ENCODE assay signal across 8 cellular contexts in genomic region chr7:1669954-1670893, GRCh38. TPM values are rescaled to one million over a fixed set of nuclear protein-coding genes. Genes with fewer than 3 reads are reported as not detected.
DNase-seq lines count a peak whose midpoint lies in the region; ATAC-seq lines count a peak whose summit lies in the region.

Gene ELFN1 (plus strand): TSS chr7:1670277. CDS start chr7:1744597, 74,320 bp downstream.

- ATAC-seq in activated T-helper 17 cell treated with anti-CD3 and anti-CD28 coated beads, Interleukin-2, amount 50 U/mL, for 72 hours (replicated peaks): no peak
- no peak for ATAC-seq in GM19023 (IDR thresholded peaks at IDR 0.05; ENCODE audit: unreplicated experiment)

- no peak within 1 kb of the TSS for H3K4me3 Mint-ChIP-seq in activated T-cell treated with anti-CD3 and anti-CD28 coated beads, Interleukin-2, amount 50 U/mL, for 24 hours
- peak within 1 kb of the TSS; percentile 42 for H3K4me3 Mint-ChIP-seq in activated T-helper 17 cell treated with anti-CD3 and anti-CD28 coated beads, Interleukin-2, amount 50 U/mL, for 72 hours
- H3K4me3 Mint-ChIP-seq in immature natural killer cell: peak within 1 kb of the TSS in 4 of 5 donors; percentile 57 to 70 (median 62)

- H3K36me3 Mint-ChIP-seq in activated T-cell treated with anti-CD3 and anti-CD28 coated beads, Interleukin-2, amount 50 U/mL, for 24 hours (ENCODE audit: low read depth): no peaks in the 10 kb centered on the region
- H3K36me3 Mint-ChIP-seq in activated T-helper 17 cell treated with anti-CD3 and anti-CD28 coated beads, Interleukin-2, amount 50 U/mL, for 72 hours (ENCODE audit: low read depth): no peaks in the 10 kb centered on the region
- H3K36me3 Mint-ChIP-seq in immature natural killer cell: no peaks in the 10 kb centered on the region

- peak; percentile 35 for DNase-seq in activated T-cell treated with anti-CD3 and anti-CD28 coated beads, Interleukin-2, amount 50 U/mL, for 24 hours
- no peak for DNase-seq in activated T-cell treated with anti-CD3 and anti-CD28 coated beads, Interleukin-2, amount 50 U/mL, for 48 hours
- no peak for DNase-seq in immature natural killer cell
- DNase-seq in ureter (ENCODE audit: low spot score): peak; percentile 42
- no peak for DNase-seq in NCI-H1436 (lab: John Stamatoyannopoulos, UW)
- DNase-seq in HK-2 (ENCODE audit: unreplicated experiment): no peak

- peaks cover 47% of the 10 kb centered on the region for H3K27me3 Mint-ChIP-seq in activated T-cell treated with anti-CD3 and anti-CD28 coated beads, Interleukin-2, amount 50 U/mL, for 24 hours
- H3K27me3 Mint-ChIP-seq in activated T-helper 17 cell treated with anti-CD3 and anti-CD28 coated beads, Interleukin-2, amount 50 U/mL, for 72 hours: peaks cover 10% of the 10 kb centered on the region
- peaks cover 6 to 13% (median 11%) of the 10 kb centered on the region in 3 donors for H3K27me3 Mint-ChIP-seq in immature natural killer cell (ENCODE audit: low read depth in 3 of 3)

- H3K4me1 Mint-ChIP-seq in activated T-cell treated with anti-CD3 and anti-CD28 coated beads, Interleukin-2, amount 50 U/mL, for 24 hours (ENCODE audit: low read depth): peaks cover 12% of the 10 kb centered on the region
- peaks cover 5% of the 10 kb centered on the region for H3K4me1 Mint-ChIP-seq in activated T-helper 17 cell treated with anti-CD3 and anti-CD28 coated beads, Interleukin-2, amount 50 U/mL, for 72 hours
- peaks cover 6 to 12% of the 10 kb centered on the region in 2 donors for H3K4me1 Mint-ChIP-seq in immature natural killer cell

- no peaks in the 10 kb centered on the region for H3K9me3 Mint-ChIP-seq in activated T-cell treated with anti-CD3 and anti-CD28 coated beads, Interleukin-2, amount 50 U/mL, for 24 hours
- no peaks in the 10 kb centered on the region for H3K9me3 Mint-ChIP-seq in activated T-helper 17 cell treated with anti-CD3 and anti-CD28 coated beads, Interleukin-2, amount 50 U/mL, for 72 hours
- no peaks in the 10 kb centered on the region for H3K9me3 Mint-ChIP-seq in immature natural killer cell

- H3K27ac Mint-ChIP-seq in activated T-cell treated with anti-CD3 and anti-CD28 coated beads, Interleukin-2, amount 50 U/mL, for 24 hours: no peak within 1 kb of the TSS
- H3K27ac Mint-ChIP-seq in activated T-helper 17 cell treated with anti-CD3 and anti-CD28 coated beads, Interleukin-2, amount 50 U/mL, for 72 hours: no peak within 1 kb of the TSS
- no peak within 1 kb of the TSS for H3K27ac Mint-ChIP-seq in immature natural killer cell

RNA-seq across cellular contexts. Expression of gene ELFN1, which starts in this region (rescaled TPM):
- under 1 TPM; 0.06 to 0.19 TPM for total RNA-seq in activated T-helper 17 cell treated with anti-CD3 and anti-CD28 coated beads, Interleukin-2, amount 50 U/mL, for 72 hours
- under 1 TPM in 1 of 3 donors, not detected in 2; 0.08 TPM for polyA plus RNA-seq in immature natural killer cell
- 1.7 TPM for total RNA-seq in ureter

Comparison
In these comparisons a context has a peak if more than half of its experiments do, and no peak if none do; other contexts are left out.
1. DNase-seq: peak in activated T-cell treated with anti-CD3 and anti-CD28 coated beads, Interleukin-2, amount 50 U/mL, for 24 hours (single experiment) and ureter (single experiment); none in activated T-cell treated with anti-CD3 and anti-CD28 coated beads, Interleukin-2, amount 50 U/mL, for 48 hours (0 of 2), immature natural killer cell (0 of 3), NCI-H1436 (single experiment) and HK-2 (single experiment).